ENCODE assay signal across 8 cellular contexts in genomic region chr1:8818325-8818775, GRCh38. TPM values are rescaled to one million over a fixed set of nuclear protein-coding genes. Genes with fewer than 3 reads are reported as not detected.
DNase-seq lines count a peak whose midpoint lies in the region; ATAC-seq, FAIRE-seq and TF ChIP-seq lines count a peak whose summit lies in the region.

No MANE protein-coding gene starts in this region.

- no peak for TF ChIP-seq POLR2A in endothelial cell of umbilical vein (IDR thresholded peaks at IDR 0.05; ENCODE audit: low read depth, low read length)

- peak overlapping the region; percentile 92 for H3K4me3 Mint-ChIP-seq in CD4-positive, alpha-beta T cell
- peak overlapping the region; percentile 97 for H3K4me3 Mint-ChIP-seq in T-helper 17 cell
- peak overlapping the region; percentile 84 to 94 (median 94) for H3K4me3 Mint-ChIP-seq in nephron

- H4K20me1 ChIP-seq in endothelial cell of umbilical vein (replicated peaks; ENCODE audit: control insufficient read depth, extremely low read depth, insufficient read depth, low read length), result no peaks in the 10 kb centered on the region

- DNase-seq in CD4-positive, alpha-beta T cell, result peak in 3 of 10 experiments; percentile 7 to 23 (median 13)
- peak; percentile 71 for DNase-seq in HPDE6-E6E7 (ENCODE audit: extremely low spot score)
- DNase-seq in T-helper 17 cell, result no peak
- DNase-seq in endothelial cell of umbilical vein (ENCODE audit: low read depth, low spot score), result peak; percentile 93
- no peak for DNase-seq in ureter (ENCODE audit: low spot score)

- H3K9me1 ChIP-seq in endothelial cell of umbilical vein (replicated peaks; ENCODE audit: control insufficient read depth, extremely low read depth, insufficient read depth, low read length), result no peaks in the 10 kb centered on the region

- intact Hi-C loops in CD4-positive, alpha-beta T cell (cut with DNase I, micrococcal nuclease), result loop anchor here (5.0 to 10.0 kb wide), 5 partner anchors 59 to 1034 kb away; partner anchors contain the start of genes ENO1 (in 1 of the 2), H6PD (in 1 of the 2) and PER3 (in 1 of the 2)
- intact Hi-C loops in endothelial cell of umbilical vein (cut with micrococcal nuclease), result loop anchor here (5.0 kb wide), 1 partner anchor 156 kb away; no protein-coding TSS in a partner anchor

- peak overlapping the region; percentile 57 for H2AFZ ChIP-seq in endothelial cell of umbilical vein (ENCODE audit: low read depth, low read length)

- no peaks in the 10 kb centered on the region for H3K36me3 ChIP-seq in endothelial cell of umbilical vein (ENCODE audit: control insufficient read depth in 2 of 2, extremely low read depth in 1 of 2, insufficient read depth in 2 of 2, low read length in 2 of 2)

- H3K27ac Mint-ChIP-seq in CD4-positive, alpha-beta T cell, result peak overlapping the region; percentile 86
- peak overlapping the region; percentile 97 for H3K27ac Mint-ChIP-seq in T-helper 17 cell
- H3K27ac Mint-ChIP-seq in nephron, result peak overlapping the region; percentile 95 to 98 (median 98)

- peaks cover 62% of the 10 kb centered on the region for H3K4me1 ChIP-seq in endothelial cell of umbilical vein (ENCODE audit: control insufficient read depth, extremely low read depth, insufficient read depth, low read length)

- no peak for ATAC-seq in CD4-positive, alpha-beta T cell (ENCODE audit: poor library complexity)
- ATAC-seq in T-helper 17 cell (no peak), HG03432 (IDR thresholded peaks at IDR 0.05; ENCODE audit: unreplicated experiment) (no peak), HG03039 (IDR thresholded peaks at IDR 0.05; ENCODE audit: unreplicated experiment) (no peak)

- H3K4me2 ChIP-seq in endothelial cell of umbilical vein (ENCODE audit: insufficient read depth, low read length), result peak overlapping the region; percentile 94

- H3K9me3 Mint-ChIP-seq in CD4-positive, alpha-beta T cell, result no peaks in the 10 kb centered on the region
- no peaks in the 10 kb centered on the region for H3K9me3 Mint-ChIP-seq in nephron

- H3K79me2 ChIP-seq in endothelial cell of umbilical vein (ENCODE audit: control insufficient read depth, insufficient read depth, low read length), result peaks cover 30% of the 10 kb centered on the region

- peaks cover 11% of the 10 kb centered on the region for H3K27me3 Mint-ChIP-seq in CD4-positive, alpha-beta T cell
- peaks cover 7% of the 10 kb centered on the region for H3K27me3 Mint-ChIP-seq in T-helper 17 cell
- peaks cover 5% of the 10 kb centered on the region for H3K27me3 Mint-ChIP-seq in nephron (ENCODE audit: low read depth)

- H3K9me3 ChIP-seq in CD4-positive, alpha-beta T cell (ENCODE audit: control insufficient read depth, low read length), result no peaks in the 10 kb centered on the region
- no peaks in the 10 kb centered on the region for H3K9me3 ChIP-seq in T-helper 17 cell (ENCODE audit: control insufficient read depth, low read length, poor library complexity, severe bottlenecking)
- H3K9me3 ChIP-seq in endothelial cell of umbilical vein (replicated peaks; ENCODE audit: control insufficient read depth, insufficient read depth, low read length), result no peaks in the 10 kb centered on the region

- peaks cover 13% of the 10 kb centered on the region for H3K36me3 Mint-ChIP-seq in CD4-positive, alpha-beta T cell (ENCODE audit: low read depth)
- peaks cover 2% of the 10 kb centered on the region for H3K36me3 Mint-ChIP-seq in T-helper 17 cell (ENCODE audit: low read depth)
- no peaks in the 10 kb centered on the region for H3K36me3 Mint-ChIP-seq in nephron (ENCODE audit: low read depth)

- POLR2A ChIA-PET in CD4-positive, alpha-beta T cell (lab: Charles Lee), result no interaction called here
- POLR2A ChIA-PET in endothelial cell of umbilical vein (lab: Charles Lee), result no interaction called here

- dilution Hi-C loops in endothelial cell of umbilical vein (cut with MboI; ENCODE audit: extremely low pct_ligation_motif_present, low sequenced_read_pairs), result no loop called here

- BruUV-seq in endothelial cell of umbilical vein (replicated peaks; lab: Mats Ljungman, UMichigan), result TSS peak; percentile 79

- peak overlapping the region; percentile 51 for H3K27ac ChIP-seq in CD4-positive, alpha-beta T cell (ENCODE audit: low read depth, low read length)
- peak overlapping the region; percentile 92 for H3K27ac ChIP-seq in endothelial cell of umbilical vein (ENCODE audit: insufficient read depth, low read depth, low read length)

- TF ChIP-seq CTCF in CD4-positive, alpha-beta T cell (IDR thresholded peaks at IDR 0.05), result no peak
- TF ChIP-seq CTCF in endothelial cell of umbilical vein (IDR thresholded peaks at IDR 0.05; ENCODE audit: extremely low read depth in 1 of 2, insufficient read depth in 1 of 2, low read depth in 1 of 2, low read length in 2 of 2), result no peak
- no peak for TF ChIP-seq CTCF in nephron (IDR thresholded peaks at IDR 0.05; ENCODE audit: unreplicated experiment in 3 of 3)

- H3K9ac ChIP-seq in endothelial cell of umbilical vein (replicated peaks; ENCODE audit: extremely low read depth, insufficient read depth, low read length), result peak overlapping the region; percentile 98

- peak overlapping the region; percentile 47 to 90 (median 85) for H3K4me3 ChIP-seq in endothelial cell of umbilical vein (replicated peaks in 1 of 3; ENCODE audit: insufficient read depth in 1 of 3, low read depth in 1 of 3, low read length in 3 of 3)

- CTCF ChIA-PET in CD4-positive, alpha-beta T cell (lab: Charles Lee), result interaction anchor here (1.2 kb wide), 1 partner anchor 257 kb away, joined by 3 read pairs; no protein-coding TSS in a partner anchor
- CTCF ChIA-PET in endothelial cell of umbilical vein (lab: Charles Lee), result no interaction called here

- no peaks in the 10 kb centered on the region for H3K27me3 ChIP-seq in CD4-positive, alpha-beta T cell (ENCODE audit: control insufficient read depth, insufficient read depth, low read length)
- no peaks in the 10 kb centered on the region for H3K27me3 ChIP-seq in endothelial cell of umbilical vein (ENCODE audit: control insufficient read depth in 2 of 2, insufficient read depth in 2 of 2, low read length in 2 of 2)

- peak; percentile 79 for FAIRE-seq in endothelial cell of umbilical vein (lab: Jason Lieb, UNC)

- H3K4me1 Mint-ChIP-seq in CD4-positive, alpha-beta T cell (ENCODE audit: low read depth), result peaks cover 40% of the 10 kb centered on the region
- H3K4me1 Mint-ChIP-seq in T-helper 17 cell (peaks cover 24% of the 10 kb centered on the region), nephron (peaks cover 60% of the 10 kb centered on the region)

TF ChIP-seq in endothelial cell of umbilical vein, 7 proteins besides CTCF, POLR2A, EP300 and RAD21:
- TF ChIP-seq MAX (IDR thresholded peaks at IDR 0.05; ENCODE audit: insufficient read depth, insufficient read length) (no peak), EZH2 (IDR thresholded peaks at IDR 0.05; ENCODE audit: borderline replicate concordance, low read depth, low read length, severe bottlenecking) (no peak), MYC (IDR thresholded peaks at IDR 0.05; ENCODE audit: low read depth, low read length) (no peak), JUN (IDR thresholded peaks at IDR 0.05; ENCODE audit: borderline replicate concordance, insufficient read depth, insufficient read length, low read depth) (peak; percentile 54), POLR2AphosphoS5 (IDR thresholded peaks at IDR 0.05; ENCODE audit: insufficient read depth, low read depth, low read length) (no peak), GATA2 (IDR thresholded peaks at IDR 0.05; ENCODE audit: insufficient read depth, insufficient read length, low read depth, low read length) (no peak), FOS (IDR thresholded peaks at IDR 0.05; ENCODE audit: borderline replicate concordance, insufficient read depth, low read length) (peak; percentile 78)

RNA-seq across cellular contexts. Expression of gene RERE, which starts 0.9 kb away (rescaled TPM):
- 10 to 100 TPM; 78.4 to 84.0 TPM for total RNA-seq in CD4-positive, alpha-beta T cell
- total RNA-seq in T-helper 17 cell (100 to 1,000 TPM; 102 to 108 TPM), endothelial cell of umbilical vein (110 and 113 TPM in 2 replicates), ureter (215 TPM)
- polyA plus RNA-seq in endothelial cell of umbilical vein, result 14.1 and 14.8 TPM in 2 replicates
- 13.2 and 15.8 TPM in 2 replicates for polyA plus RNA-seq in endothelial cell of umbilical vein (2011; cell fraction: cytosol; rRNA removed)
- 80.7 and 124 TPM in 2 replicates for polyA plus RNA-seq in endothelial cell of umbilical vein (2011; cell fraction: nucleus; rRNA removed)
- polyA plus RNA-seq in endothelial cell of umbilical vein (2012), result 42.4 and 43.0 TPM in 2 replicates
- polyA minus RNA-seq in endothelial cell of umbilical vein, result 87.1 and 101 TPM in 2 replicates
- polyA minus RNA-seq in endothelial cell of umbilical vein (2011; cell fraction: cytosol; rRNA and poly(A)+ RNA removed), result 26.8 TPM
- polyA minus RNA-seq in endothelial cell of umbilical vein (2011; cell fraction: nucleus; rRNA and poly(A)+ RNA removed), result 162 and 195 TPM in 2 replicates

Comparison
In these comparisons a context has a peak if more than half of its experiments do, and no peak if none do; other contexts are left out.
1. DNase-seq: peak in HPDE6-E6E7 (single experiment) and endothelial cell of umbilical vein (single experiment); none in T-helper 17 cell (0 of 3) and ureter (single experiment).
2. Peak in every context shown above with its lines, with median percentiles within 50 percentile points of each other: H3K27ac Mint-ChIP-seq and H3K4me3 Mint-ChIP-seq.